ENCODE assay signal across 1 cellular context in genomic region chr5:1881731-1882336, GRCh38.
TF ChIP-seq lines count a peak whose summit lies in the region.

No MANE protein-coding gene starts in this region.

TF ChIP-seq in H1, 55 proteins besides CTCF, POLR2A, EP300 and RAD21:
- TF ChIP-seq SP1 (IDR thresholded peaks at IDR 0.05; ENCODE audit: low read depth, low read length) (no peak), SUZ12 (IDR thresholded peaks at IDR 0.05; ENCODE audit: low read length) (peak; percentile 52; the same call in 1 of the 2 replicates), HDAC2 (IDR thresholded peaks at IDR 0.05; ENCODE audit: borderline replicate concordance in 1 of 2, low read depth in 2 of 2, low read length in 2 of 2) (no peak), SP2 (IDR thresholded peaks at IDR 0.05; ENCODE audit: low read length) (no peak), TCF12 (IDR thresholded peaks at IDR 0.05; ENCODE audit: low read depth, low read length) (no peak), RFX5 (IDR thresholded peaks at IDR 0.05; ENCODE audit: borderline replicate concordance, low read depth, low read length) (no peak), TEAD4 (IDR thresholded peaks at IDR 0.05; ENCODE audit: low read depth, low read length) (no peak), MAX (IDR thresholded peaks at IDR 0.05) (peak; percentile 98), YY1 (IDR thresholded peaks at IDR 0.05; ENCODE audit: low read depth, low read length) (peak; percentile 39; the same call in 1 of the 2 replicates), NRF1 (IDR thresholded peaks at IDR 0.05; ENCODE audit: low read depth, low read length) (no peak), BACH1 (IDR thresholded peaks at IDR 0.05; ENCODE audit: low read length) (no peak), EZH2 (IDR thresholded peaks at IDR 0.05; ENCODE audit: low read depth, low read length, severe bottlenecking) (peak; percentile 31), GABPA (IDR thresholded peaks at IDR 0.05; ENCODE audit: borderline replicate concordance, insufficient read depth, low read length) (no peak), KDM5A (IDR thresholded peaks at IDR 0.05; ENCODE audit: low read length) (no peak), ASH2L (IDR thresholded peaks at IDR 0.05; ENCODE audit: low read length) (peak; percentile 22), ATF3 (IDR thresholded peaks at IDR 0.05; ENCODE audit: insufficient read depth, low read depth, low read length) (no peak), ATF2 (IDR thresholded peaks at IDR 0.05; ENCODE audit: low read length) (no peak), USF2 (IDR thresholded peaks at IDR 0.05; ENCODE audit: low read length) (peak; percentile 25; the same call in 1 of the 2 replicates), RBBP5 (IDR thresholded peaks at IDR 0.05; ENCODE audit: borderline replicate concordance, low read depth, low read length) (peak; percentile 29; the same call in 1 of the 2 replicates), KDM4A (IDR thresholded peaks at IDR 0.05; ENCODE audit: low read depth, low read length, severe bottlenecking) (peak; percentile 72), CREB1 (IDR thresholded peaks at IDR 0.05) (0 out of 2 replicates have a peak, but pooled peaks have one; percentile 30), CEBPB (IDR thresholded peaks at IDR 0.05; ENCODE audit: low read depth, low read length) (no peak), JUND (IDR thresholded peaks at IDR 0.05; ENCODE audit: low read length) (no peak), SP4 (IDR thresholded peaks at IDR 0.05; ENCODE audit: low read length) (no peak), TAF7 (optimal IDR thresholded peaks at IDR 0.05; ENCODE audit: borderline replicate concordance, low read depth, low read length) (no peak), CHD1 (IDR thresholded peaks at IDR 0.05; ENCODE audit: low read depth, low read length) (no peak), HDAC6 (IDR thresholded peaks at IDR 0.05; ENCODE audit: low read depth, low read length) (no peak), RNF2 (IDR thresholded peaks at IDR 0.05; ENCODE audit: borderline replicate concordance, low read depth, low read length, missing control alignments, poor library complexity, severe bottlenecking) (peak; percentile 7), GTF2F1 (IDR thresholded peaks at IDR 0.05; ENCODE audit: borderline replicate concordance, low read depth, low read length) (no peak), E2F6 (IDR thresholded peaks at IDR 0.05) (peak; percentile 97), CBX8 (IDR thresholded peaks at IDR 0.05; ENCODE audit: borderline replicate concordance, low read depth, low read length) (no peak), PHF8 (conservative IDR thresholded peaks at IDR 0.05; ENCODE audit: low read depth, low read length) (0 out of 2 replicates have a peak, but pooled peaks have one; percentile 34), FOSL1 (IDR thresholded peaks at IDR 0.05; ENCODE audit: insufficient read depth, low read depth, low read length) (no peak)
